Comparison of ENCODE assay signal across 1 cellular context in genomic region chr12:111599459-111600295, GRCh38.
A peak's percentile ranks its signal among the peaks of the same experiment; 100 is the strongest.
TF ChIP-seq lines count a peak whose summit lies in the region.

No MANE protein-coding gene starts in this region.

TF ChIP-seq in K562, 482 proteins besides CTCF, POLR2A, EP300 and RAD21 (continued from another document and continues in another):
- TF ChIP-seq CHD7 (IDR thresholded peaks at IDR 0.05; ENCODE audit: low read depth, low read length) (no peak), CAMTA2 (CRISPR knock-in tag; conservative IDR thresholded peaks at IDR 0.05) (no peak), FOXM1 (IDR thresholded peaks at IDR 0.05; ENCODE audit: low read depth) (no peak), FOXM1 (CRISPR knock-in tag; IDR thresholded peaks at IDR 0.05; ENCODE audit: low read depth) (no peak), HDGF (IDR thresholded peaks at IDR 0.05) (no peak), ZNF584 (CRISPR knock-in tag; IDR thresholded peaks at IDR 0.05; ENCODE audit: low read depth) (no peak), RNF2 (IDR thresholded peaks at IDR 0.05) (no peak), TAF7 (tag; IDR thresholded peaks at IDR 0.05) (peak; percentile 89), SPI1 (IDR thresholded peaks at IDR 0.05; ENCODE audit: borderline replicate concordance, low read depth, low read length) (no peak), TBP (optimal IDR thresholded peaks at IDR 0.05; ENCODE audit: low read depth, low read length) (peak; percentile 59), HNRNPL (IDR thresholded peaks at IDR 0.05; ENCODE audit: low read depth, low read length) (no peak), MITF (IDR thresholded peaks at IDR 0.05) (peak; percentile 71; the same call in 1 of the 2 replicates), SREBF2 (CRISPR knock-in tag; IDR thresholded peaks at IDR 0.05) (0 out of 2 replicates have a peak, but pooled peaks have one; percentile 12), NRF1 (conservative IDR thresholded peaks at IDR 0.05 in 1 of 2, IDR thresholded peaks at IDR 0.05 in 1 of 2) (peak in 1 of 2 experiments; percentile 40; a peak in 2 of 4 replicates), ZNF224 (CRISPR knock-in tag; IDR thresholded peaks at IDR 0.05) (no peak), ZZZ3 (IDR thresholded peaks at IDR 0.05) (peak; percentile 36; the same call in 1 of the 2 replicates), SMC3 (conservative IDR thresholded peaks at IDR 0.05; ENCODE audit: insufficient read depth, low read depth, low read length) (no peak), POLR3G (IDR thresholded peaks at IDR 0.05; ENCODE audit: extremely low read depth, insufficient read length, insufficient replicate concordance) (no peak), ZNF197 (CRISPR knock-in tag; IDR thresholded peaks at IDR 0.05; ENCODE audit: low read depth) (no peak), CXXC5 (CRISPR knock-in tag; IDR thresholded peaks at IDR 0.05) (peak; percentile 98), CBX1 (IDR thresholded peaks at IDR 0.05; ENCODE audit: low read depth) (no peak; the same call in 1 of the 2 replicates), PREB (CRISPR knock-in tag; IDR thresholded peaks at IDR 0.05) (no peak), EZH2 (IDR thresholded peaks at IDR 0.05; ENCODE audit: borderline replicate concordance, low read depth, low read length) (no peak), LARP7 (IDR thresholded peaks at IDR 0.05) (0 out of 2 replicates have a peak, but pooled peaks have one; percentile 13), MBD2 (IDR thresholded peaks at IDR 0.05; ENCODE audit: borderline replicate concordance, low read depth) (peak; percentile 64; the same call in 1 of the 2 replicates), ZBTB8A (IDR thresholded peaks at IDR 0.05; ENCODE audit: partially characterized antibody) (no peak), GABPB1 (CRISPR knock-in tag; IDR thresholded peaks at IDR 0.05) (peak; percentile 94), ZNF583 (CRISPR knock-in tag; IDR thresholded peaks at IDR 0.05) (no peak; the same call in 1 of the 2 replicates), UBTF (IDR thresholded peaks at IDR 0.05; ENCODE audit: borderline replicate concordance in 1 of 2, low read depth in 2 of 2, low read length in 2 of 2) (peak in 1 of 2 experiments; percentile 77; a peak in 2 of 4 replicates), ZNF764 (CRISPR knock-in tag; IDR thresholded peaks at IDR 0.05; ENCODE audit: low read depth) (no peak), SNIP1 (IDR thresholded peaks at IDR 0.05; ENCODE audit: low read depth) (no peak), PHF8 (IDR thresholded peaks at IDR 0.05; ENCODE audit: borderline replicate concordance, low read length) (peak; percentile 79; the same call in 1 of the 2 replicates), NBN (IDR thresholded peaks at IDR 0.05; ENCODE audit: low read depth) (0 out of 2 replicates have a peak, but pooled peaks have one; percentile 30), ZNF444 (CRISPR knock-in tag; IDR thresholded peaks at IDR 0.05) (no peak), HNRNPH1 (optimal IDR thresholded peaks at IDR 0.05; ENCODE audit: low read depth, low read length) (no peak), MXI1 (IDR thresholded peaks at IDR 0.05; ENCODE audit: low read depth, low read length) (peak; percentile 63), AFF4 (CRISPR knock-in tag; IDR thresholded peaks at IDR 0.05) (no peak), ARID1B (IDR thresholded peaks at IDR 0.05) (peak; percentile 41; the same call in 1 of the 2 replicates), BRF1 (IDR thresholded peaks at IDR 0.05; ENCODE audit: borderline replicate concordance, extremely low read depth, insufficient read length) (no peak), ELK3 (CRISPR knock-in tag; IDR thresholded peaks at IDR 0.05) (no peak), POLR2H (tag; IDR thresholded peaks at IDR 0.05; ENCODE audit: low read depth) (peak; percentile 70; the same call in 1 of the 2 replicates), HDAC6 (IDR thresholded peaks at IDR 0.05; ENCODE audit: low read depth, low read length) (no peak), SMAD1 (IDR thresholded peaks at IDR 0.05; ENCODE audit: low read depth, low read length, partially characterized antibody) (peak; percentile 51), GABPB2 (CRISPR knock-in tag; conservative IDR thresholded peaks at IDR 0.05) (no peak)
